ENCODE assay signal across 18 cellular contexts in the genomic region with DNA sequence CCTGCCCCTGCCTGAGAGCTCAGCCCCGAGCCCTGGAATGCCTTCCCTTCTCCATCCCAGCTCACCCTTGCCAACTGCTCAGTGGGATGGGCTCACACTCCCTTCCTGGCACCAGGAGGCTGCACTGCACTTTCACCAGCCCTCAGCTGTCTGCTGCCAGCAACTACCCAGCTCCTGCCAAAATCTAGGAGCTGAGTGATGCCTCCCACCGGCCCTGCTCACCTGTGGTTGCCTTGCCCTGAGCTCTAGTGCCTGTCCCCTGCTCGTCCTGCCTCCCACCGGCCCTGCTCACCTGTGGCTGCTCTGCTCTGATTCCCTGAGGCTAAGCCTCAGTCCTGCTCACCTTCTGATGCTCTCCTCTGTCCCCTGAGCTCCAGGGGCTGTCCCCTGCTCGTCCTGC.
A peak's percentile ranks its signal among the peaks of the same experiment; 100 is the strongest.
DNase-seq lines count a peak whose midpoint lies in the region; ATAC-seq and TF ChIP-seq lines count a peak whose summit lies in the region.
"Had no signal": no experiment of that assay in that cellular context is flagged by ENCODE, and none has a peak within 500 bp of the region (broad histone marks: within the 10 kb centered on the region; RNA-seq: fewer than 3 reads in every experiment).

No MANE protein-coding gene starts in this region.

- peaks cover 38 to 48% (median 38%) of the 10 kb centered on the region in 3 donors for H3K4me1 Mint-ChIP-seq in naive B cell

- peak; percentile 99 for DNase-seq in DMS79 treated with DMSO at 0.1 percent for 48 hours (lab: John Stamatoyannopoulos, UW)
- DNase-seq in cerebellar cortex (ENCODE audit: low spot score), result peak; percentile 69
- no peak for DNase-seq in naive B cell
- no peak for DNase-seq in dermis blood vessel endothelial cell
- DNase-seq in GM19238 (ENCODE audit: insufficient read length, low spot score), result no peak
- DNase-seq: brain microvascular endothelial cell; erythroblast; gastrocnemius medialis; NCI-H187; NCI-H345; PC-3; stimulated activated CD4-positive, alpha-beta T cell treated with anti-CD3 and anti-CD28 coated beads, Interleukin-15, amount 100 ng/mL, for 24 hours; T1000; transverse colon had no signal

- no peaks in the 10 kb centered on the region for H3K9me3 Mint-ChIP-seq in naive B cell
- H3K9me3 Mint-ChIP-seq: activated T-helper 1 cell treated with anti-CD3 and anti-CD28 coated beads, Interleukin-12 subunit alpha, Interleukin-12 subunit beta, Interleukin-2, Interleukin-4 antibody, amounts not matched to agents 30 ng/mL and 10 ng/mL and 1 ng/mL, durations not matched to agents 14 hours and 24 hours and 36 hours had no signal

- H3K27me3 Mint-ChIP-seq in naive B cell, result peaks cover 0 to 6% (median 0%) of the 10 kb centered on the region in 3 donors

- H3K36me3 Mint-ChIP-seq in naive B cell, result peaks cover 0 to 32% of the 10 kb centered on the region in 2 donors

- ATAC-seq in GM18505 (IDR thresholded peaks at IDR 0.05; ENCODE audit: unreplicated experiment), result no peak
- no peak for ATAC-seq in naive B cell (ENCODE audit: low read depth in 2 of 2)
- no peak for ATAC-seq in HG02759 (IDR thresholded peaks at IDR 0.05; ENCODE audit: unreplicated experiment)
- no peak for ATAC-seq in HG02571 (IDR thresholded peaks at IDR 0.05; ENCODE audit: unreplicated experiment)
- ATAC-seq: gastrocnemius medialis, PC-3 had no signal

- H3K4me3 Mint-ChIP-seq in naive B cell, result peak overlapping the region; percentile 72 to 98 (median 88)
- H3K4me3 Mint-ChIP-seq: activated T-helper 1 cell treated with anti-CD3 and anti-CD28 coated beads, Interleukin-12 subunit alpha, Interleukin-12 subunit beta, Interleukin-2, Interleukin-4 antibody, amounts not matched to agents 30 ng/mL and 10 ng/mL and 1 ng/mL, durations not matched to agents 14 hours and 24 hours and 36 hours had no signal

- TF ChIP-seq POLR2A in GM18505 (IDR thresholded peaks at IDR 0.05; ENCODE audit: borderline replicate concordance, extremely low read depth, insufficient read depth, insufficient read length), result peak; percentile 59

- H3K27ac Mint-ChIP-seq in naive B cell, result peak overlapping the region; percentile 15 to 95 (median 84)
- H3K27ac Mint-ChIP-seq: activated T-helper 1 cell treated with anti-CD3 and anti-CD28 coated beads, Interleukin-12 subunit alpha, Interleukin-12 subunit beta, Interleukin-2, Interleukin-4 antibody, amounts not matched to agents 30 ng/mL and 10 ng/mL and 1 ng/mL, durations not matched to agents 14 hours and 24 hours and 36 hours had no signal

Comparison
In these comparisons a context has a peak if more than half of its experiments do, and no peak if none do; other contexts are left out.
1. DNase-seq: peak in DMS79 treated with DMSO at 0.1 percent for 48 hours (single experiment) and cerebellar cortex (single experiment); none in naive B cell (single experiment), dermis blood vessel endothelial cell (single experiment) and GM19238 (single experiment).